19 cellular contexts compared by ENCODE assay signal in genomic region chr2:127986548-127987079, GRCh38.
"Had no signal": no experiment of that assay in that cellular context is flagged by ENCODE, and none has a peak within 500 bp of the region (broad histone marks: within the 10 kb centered on the region; RNA-seq: fewer than 3 reads in every experiment).

No MANE protein-coding gene starts in this region.

- H3K4me1 ChIP-seq: ascending aorta, breast epithelium, foreskin keratinocyte, parathyroid adenoma had no signal

- H3K4me3 Mint-ChIP-seq: activated T-cell treated with anti-CD3 and anti-CD28 coated beads, Interleukin-2, amount 50 U/mL, for 4 hours; dendritic cell treated with granulocyte-macrophage colony-stimulating factor and Interleukin-4, amounts not matched to agents 40 ng/mL and 50 ng/mL, for 4 days; naive thymus-derived CD8-positive, alpha-beta T cell; stimulated activated naive CD8-positive, alpha-beta T cell treated with anti-CD3 and anti-CD28 coated beads, Interleukin-15, amount 100 ng/mL, for 72 hours; type B pancreatic cell had no signal

- DNase-seq: activated CD4-positive, alpha-beta T cell treated with anti-CD3 and anti-CD28 coated beads, Interleukin-2, amount 50 U/mL, for 4 hours; activated T-cell treated with anti-CD3 and anti-CD28 coated beads, Interleukin-2, amount 50 U/mL, for 4 hours; effector memory CD4-positive, alpha-beta T cell; foreskin keratinocyte; heart right ventricle; mammary epithelial cell; naive thymus-derived CD8-positive, alpha-beta T cell; stimulated activated CD4-positive, alpha-beta T cell treated with anti-CD3 and anti-CD28 coated beads, Interleukin-15, amount 100 ng/mL, for 24 hours; stimulated activated CD4-positive, alpha-beta T cell treated with anti-CD3 and anti-CD28 coated beads, Interleukin-4, amount 100 ng/mL, for 24 hours; stimulated activated naive CD8-positive, alpha-beta T cell treated with anti-CD3 and anti-CD28 coated beads, Interleukin-15, amount 100 ng/mL, for 72 hours; T-helper 9 cell had no signal

- H3K4me1 Mint-ChIP-seq: stimulated activated naive CD8-positive, alpha-beta T cell treated with anti-CD3 and anti-CD28 coated beads, Interleukin-15, amount 100 ng/mL, for 72 hours had no signal

- ATAC-seq: activated CD4-positive, CD25-positive, alpha-beta regulatory T cell treated with anti-CD3 and anti-CD28 coated beads, Interleukin-2, amount 50 U/mL, for 24 hours; activated T-cell treated with anti-CD3 and anti-CD28 coated beads, Interleukin-2, amount 50 U/mL, for 4 hours; foreskin keratinocyte; naive thymus-derived CD8-positive, alpha-beta T cell; stimulated activated naive CD8-positive, alpha-beta T cell treated with anti-CD3 and anti-CD28 coated beads, Interleukin-15, amount 100 ng/mL, for 72 hours had no signal

- H3K27ac Mint-ChIP-seq: dendritic cell treated with granulocyte-macrophage colony-stimulating factor and Interleukin-4, amounts not matched to agents 40 ng/mL and 50 ng/mL, for 4 days; type B pancreatic cell had no signal

- H3K4me3 ChIP-seq: ascending aorta, breast epithelium, heart right ventricle, skin epidermis had no signal

- H3K27me3 Mint-ChIP-seq: dendritic cell treated with granulocyte-macrophage colony-stimulating factor and Interleukin-4, amounts not matched to agents 40 ng/mL and 50 ng/mL, for 4 days; naive thymus-derived CD8-positive, alpha-beta T cell; stimulated activated naive CD8-positive, alpha-beta T cell treated with anti-CD3 and anti-CD28 coated beads, Interleukin-15, amount 100 ng/mL, for 72 hours; type B pancreatic cell had no signal

- H3K27me3 ChIP-seq: ascending aorta, breast epithelium, foreskin keratinocyte, heart right ventricle, neutrophil had no signal

- H3K9me3 ChIP-seq: ascending aorta, breast epithelium, heart right ventricle, neutrophil had no signal

- H3K9me3 Mint-ChIP-seq: activated T-cell treated with anti-CD3 and anti-CD28 coated beads, Interleukin-2, amount 50 U/mL, for 4 hours; dendritic cell treated with granulocyte-macrophage colony-stimulating factor and Interleukin-4, amounts not matched to agents 40 ng/mL and 50 ng/mL, for 4 days; naive thymus-derived CD8-positive, alpha-beta T cell; stimulated activated naive CD8-positive, alpha-beta T cell treated with anti-CD3 and anti-CD28 coated beads, Interleukin-15, amount 100 ng/mL, for 72 hours; type B pancreatic cell had no signal
